1 cellular context compared by ENCODE assay signal in the genomic region with DNA sequence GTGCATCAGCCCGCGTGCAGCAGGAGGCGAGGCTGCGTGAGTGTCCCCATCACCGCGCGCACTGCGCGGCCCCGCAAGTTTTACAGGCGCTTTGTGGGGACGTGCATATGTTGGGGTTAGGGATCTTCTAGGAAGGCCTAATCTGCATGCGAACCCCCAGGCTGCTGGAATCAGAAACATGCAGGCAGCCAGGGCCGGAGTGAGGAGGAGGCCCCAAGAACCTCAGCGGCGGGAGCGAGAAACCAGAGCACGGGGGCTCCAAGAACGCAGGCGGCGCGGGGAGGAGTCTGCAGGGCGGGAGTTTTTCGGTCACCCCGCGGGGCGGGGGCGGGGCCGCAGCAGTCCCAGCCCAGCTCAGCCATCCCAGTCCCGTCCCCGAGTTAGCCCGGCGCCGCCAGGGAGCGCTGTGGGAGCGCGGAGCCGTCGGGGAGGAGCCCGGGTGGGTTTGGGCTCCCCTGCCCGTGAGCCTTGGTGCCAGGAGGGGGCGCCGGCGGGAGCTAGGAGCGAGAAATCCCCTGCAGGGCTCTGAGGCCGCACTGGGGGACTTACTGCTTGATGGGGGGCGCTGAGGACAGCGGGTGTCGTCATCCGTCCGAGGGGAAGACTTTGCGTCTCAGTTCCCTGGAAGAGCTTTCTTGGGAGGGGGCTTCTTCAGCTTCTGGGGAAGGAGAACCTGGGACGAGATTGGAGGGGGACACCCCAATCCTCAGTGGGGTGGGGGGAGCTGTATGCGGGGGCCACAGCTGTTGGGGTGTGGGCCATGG.
TF ChIP-seq lines count a peak whose summit lies in the region.

No MANE protein-coding gene starts in this region.

TF ChIP-seq in HepG2, 621 proteins besides CTCF, POLR2A, EP300 and RAD21 (continued from another document and continues in another):
- TF ChIP-seq, protein P1, sequence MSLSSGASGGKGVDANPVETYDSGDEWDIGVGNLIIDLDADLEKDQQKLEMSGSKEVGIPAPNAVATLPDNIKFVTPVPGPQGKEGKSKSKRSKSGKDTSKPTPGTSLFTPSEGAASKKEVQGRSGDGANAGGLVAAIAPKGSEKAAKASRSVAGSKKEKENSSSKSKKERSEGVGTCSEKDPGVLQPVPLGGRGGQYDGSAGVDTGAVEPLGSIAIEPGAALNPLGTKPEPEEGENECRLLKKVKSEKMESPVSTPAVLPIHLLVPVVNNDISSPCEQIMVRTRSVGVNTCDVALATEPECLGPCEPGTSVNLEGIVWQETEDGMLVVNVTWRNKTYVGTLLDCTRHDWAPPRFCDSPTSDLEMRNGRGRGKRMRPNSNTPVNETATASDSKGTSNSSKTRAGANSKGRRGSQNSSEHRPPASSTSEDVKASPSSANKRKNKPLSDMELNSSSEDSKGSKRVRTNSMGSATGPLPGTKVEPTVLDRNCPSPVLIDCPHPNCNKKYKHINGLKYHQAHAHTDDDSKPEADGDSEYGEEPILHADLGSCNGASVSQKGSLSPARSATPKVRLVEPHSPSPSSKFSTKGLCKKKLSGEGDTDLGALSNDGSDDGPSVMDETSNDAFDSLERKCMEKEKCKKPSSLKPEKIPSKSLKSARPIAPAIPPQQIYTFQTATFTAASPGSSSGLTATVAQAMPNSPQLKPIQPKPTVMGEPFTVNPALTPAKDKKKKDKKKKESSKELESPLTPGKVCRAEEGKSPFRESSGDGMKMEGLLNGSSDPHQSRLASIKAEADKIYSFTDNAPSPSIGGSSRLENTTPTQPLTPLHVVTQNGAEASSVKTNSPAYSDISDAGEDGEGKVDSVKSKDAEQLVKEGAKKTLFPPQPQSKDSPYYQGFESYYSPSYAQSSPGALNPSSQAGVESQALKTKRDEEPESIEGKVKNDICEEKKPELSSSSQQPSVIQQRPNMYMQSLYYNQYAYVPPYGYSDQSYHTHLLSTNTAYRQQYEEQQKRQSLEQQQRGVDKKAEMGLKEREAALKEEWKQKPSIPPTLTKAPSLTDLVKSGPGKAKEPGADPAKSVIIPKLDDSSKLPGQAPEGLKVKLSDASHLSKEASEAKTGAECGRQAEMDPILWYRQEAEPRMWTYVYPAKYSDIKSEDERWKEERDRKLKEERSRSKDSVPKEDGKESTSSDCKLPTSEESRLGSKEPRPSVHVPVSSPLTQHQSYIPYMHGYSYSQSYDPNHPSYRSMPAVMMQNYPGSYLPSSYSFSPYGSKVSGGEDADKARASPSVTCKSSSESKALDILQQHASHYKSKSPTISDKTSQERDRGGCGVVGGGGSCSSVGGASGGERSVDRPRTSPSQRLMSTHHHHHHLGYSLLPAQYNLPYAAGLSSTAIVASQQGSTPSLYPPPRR (CRISPR knock-in tag; IDR thresholded peaks at IDR 0.05; ENCODE audit: borderline replicate concordance) = no peak
- TF ChIP-seq HHEX (CRISPR knock-in tag; IDR thresholded peaks at IDR 0.05) = no peak
- TF ChIP-seq MTA3 (CRISPR knock-in tag; IDR thresholded peaks at IDR 0.05) = no peak
- TF ChIP-seq SNAI1 (CRISPR knock-in tag; IDR thresholded peaks at IDR 0.05; ENCODE audit: borderline replicate concordance) = no peak
- TF ChIP-seq POGZ (CRISPR knock-in tag; IDR thresholded peaks at IDR 0.05) = peak; percentile 69
- no peak for TF ChIP-seq ZNF816 (CRISPR knock-in tag; IDR thresholded peaks at IDR 0.05; ENCODE audit: borderline replicate concordance)
- peak; percentile 36; the same call in 1 of the 2 replicates for TF ChIP-seq HDAC2 (CRISPR knock-in tag; IDR thresholded peaks at IDR 0.05)
- TF ChIP-seq, protein P2, sequence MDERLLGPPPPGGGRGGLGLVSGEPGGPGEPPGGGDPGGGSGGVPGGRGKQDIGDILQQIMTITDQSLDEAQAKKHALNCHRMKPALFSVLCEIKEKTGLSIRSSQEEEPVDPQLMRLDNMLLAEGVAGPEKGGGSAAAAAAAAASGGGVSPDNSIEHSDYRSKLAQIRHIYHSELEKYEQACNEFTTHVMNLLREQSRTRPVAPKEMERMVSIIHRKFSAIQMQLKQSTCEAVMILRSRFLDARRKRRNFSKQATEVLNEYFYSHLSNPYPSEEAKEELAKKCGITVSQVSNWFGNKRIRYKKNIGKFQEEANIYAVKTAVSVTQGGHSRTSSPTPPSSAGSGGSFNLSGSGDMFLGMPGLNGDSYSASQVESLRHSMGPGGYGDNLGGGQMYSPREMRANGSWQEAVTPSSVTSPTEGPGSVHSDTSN (CRISPR knock-in tag; IDR thresholded peaks at IDR 0.05) = no peak
- TF ChIP-seq, protein P3, sequence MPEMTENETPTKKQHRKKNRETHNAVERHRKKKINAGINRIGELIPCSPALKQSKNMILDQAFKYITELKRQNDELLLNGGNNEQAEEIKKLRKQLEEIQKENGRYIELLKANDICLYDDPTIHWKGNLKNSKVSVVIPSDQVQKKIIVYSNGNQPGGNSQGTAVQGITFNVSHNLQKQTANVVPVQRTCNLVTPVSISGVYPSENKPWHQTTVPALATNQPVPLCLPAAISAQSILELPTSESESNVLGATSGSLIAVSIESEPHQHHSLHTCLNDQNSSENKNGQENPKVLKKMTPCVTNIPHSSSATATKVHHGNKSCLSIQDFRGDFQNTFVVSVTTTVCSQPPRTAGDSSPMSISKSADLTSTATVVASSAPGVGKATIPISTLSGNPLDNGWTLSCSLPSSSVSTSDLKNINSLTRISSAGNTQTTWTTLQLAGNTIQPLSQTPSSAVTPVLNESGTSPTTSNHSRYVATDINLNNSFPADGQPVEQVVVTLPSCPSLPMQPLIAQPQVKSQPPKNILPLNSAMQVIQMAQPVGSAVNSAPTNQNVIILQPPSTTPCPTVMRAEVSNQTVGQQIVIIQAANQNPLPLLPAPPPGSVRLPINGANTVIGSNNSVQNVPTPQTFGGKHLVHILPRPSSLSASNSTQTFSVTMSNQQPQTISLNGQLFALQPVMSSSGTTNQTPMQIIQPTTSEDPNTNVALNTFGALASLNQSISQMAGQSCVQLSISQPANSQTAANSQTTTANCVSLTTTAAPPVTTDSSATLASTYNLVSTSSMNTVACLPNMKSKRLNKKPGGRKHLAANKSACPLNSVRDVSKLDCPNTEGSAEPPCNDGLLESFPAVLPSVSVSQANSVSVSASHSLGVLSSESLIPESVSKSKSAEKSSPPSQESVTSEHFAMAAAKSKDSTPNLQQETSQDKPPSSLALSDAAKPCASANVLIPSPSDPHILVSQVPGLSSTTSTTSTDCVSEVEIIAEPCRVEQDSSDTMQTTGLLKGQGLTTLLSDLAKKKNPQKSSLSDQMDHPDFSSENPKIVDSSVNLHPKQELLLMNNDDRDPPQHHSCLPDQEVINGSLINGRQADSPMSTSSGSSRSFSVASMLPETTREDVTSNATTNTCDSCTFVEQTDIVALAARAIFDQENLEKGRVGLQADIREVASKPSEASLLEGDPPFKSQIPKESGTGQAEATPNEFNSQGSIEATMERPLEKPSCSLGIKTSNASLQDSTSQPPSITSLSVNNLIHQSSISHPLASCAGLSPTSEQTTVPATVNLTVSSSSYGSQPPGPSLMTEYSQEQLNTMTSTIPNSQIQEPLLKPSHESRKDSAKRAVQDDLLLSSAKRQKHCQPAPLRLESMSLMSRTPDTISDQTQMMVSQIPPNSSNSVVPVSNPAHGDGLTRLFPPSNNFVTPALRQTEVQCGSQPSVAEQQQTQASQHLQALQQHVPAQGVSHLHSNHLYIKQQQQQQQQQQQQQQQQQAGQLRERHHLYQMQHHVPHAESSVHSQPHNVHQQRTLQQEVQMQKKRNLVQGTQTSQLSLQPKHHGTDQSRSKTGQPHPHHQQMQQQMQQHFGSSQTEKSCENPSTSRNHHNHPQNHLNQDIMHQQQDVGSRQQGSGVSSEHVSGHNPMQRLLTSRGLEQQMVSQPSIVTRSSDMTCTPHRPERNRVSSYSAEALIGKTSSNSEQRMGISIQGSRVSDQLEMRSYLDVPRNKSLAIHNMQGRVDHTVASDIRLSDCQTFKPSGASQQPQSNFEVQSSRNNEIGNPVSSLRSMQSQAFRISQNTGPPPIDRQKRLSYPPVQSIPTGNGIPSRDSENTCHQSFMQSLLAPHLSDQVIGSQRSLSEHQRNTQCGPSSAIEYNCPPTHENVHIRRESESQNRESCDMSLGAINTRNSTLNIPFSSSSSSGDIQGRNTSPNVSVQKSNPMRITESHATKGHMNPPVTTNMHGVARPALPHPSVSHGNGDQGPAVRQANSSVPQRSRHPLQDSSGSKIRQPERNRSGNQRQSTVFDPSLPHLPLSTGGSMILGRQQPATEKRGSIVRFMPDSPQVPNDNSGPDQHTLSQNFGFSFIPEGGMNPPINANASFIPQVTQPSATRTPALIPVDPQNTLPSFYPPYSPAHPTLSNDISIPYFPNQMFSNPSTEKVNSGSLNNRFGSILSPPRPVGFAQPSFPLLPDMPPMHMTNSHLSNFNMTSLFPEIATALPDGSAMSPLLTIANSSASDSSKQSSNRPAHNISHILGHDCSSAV (CRISPR knock-in tag; IDR thresholded peaks at IDR 0.05; ENCODE audit: borderline replicate concordance) = no peak
- no peak; the same call in 1 of the 2 replicates for TF ChIP-seq ZNF670 (CRISPR knock-in tag; IDR thresholded peaks at IDR 0.05; ENCODE audit: borderline replicate concordance)
- TF ChIP-seq KLF13 (CRISPR knock-in tag; IDR thresholded peaks at IDR 0.05) = no peak; the same call in 1 of the 2 replicates
- TF ChIP-seq ZFP1 (CRISPR knock-in tag; IDR thresholded peaks at IDR 0.05) = no peak
- no peak for TF ChIP-seq GATA4 (IDR thresholded peaks at IDR 0.05; ENCODE audit: borderline replicate concordance, low read depth)
- no peak for TF ChIP-seq ZFAT (CRISPR knock-in tag; conservative IDR thresholded peaks at IDR 0.05)
- TF ChIP-seq, protein P4, sequence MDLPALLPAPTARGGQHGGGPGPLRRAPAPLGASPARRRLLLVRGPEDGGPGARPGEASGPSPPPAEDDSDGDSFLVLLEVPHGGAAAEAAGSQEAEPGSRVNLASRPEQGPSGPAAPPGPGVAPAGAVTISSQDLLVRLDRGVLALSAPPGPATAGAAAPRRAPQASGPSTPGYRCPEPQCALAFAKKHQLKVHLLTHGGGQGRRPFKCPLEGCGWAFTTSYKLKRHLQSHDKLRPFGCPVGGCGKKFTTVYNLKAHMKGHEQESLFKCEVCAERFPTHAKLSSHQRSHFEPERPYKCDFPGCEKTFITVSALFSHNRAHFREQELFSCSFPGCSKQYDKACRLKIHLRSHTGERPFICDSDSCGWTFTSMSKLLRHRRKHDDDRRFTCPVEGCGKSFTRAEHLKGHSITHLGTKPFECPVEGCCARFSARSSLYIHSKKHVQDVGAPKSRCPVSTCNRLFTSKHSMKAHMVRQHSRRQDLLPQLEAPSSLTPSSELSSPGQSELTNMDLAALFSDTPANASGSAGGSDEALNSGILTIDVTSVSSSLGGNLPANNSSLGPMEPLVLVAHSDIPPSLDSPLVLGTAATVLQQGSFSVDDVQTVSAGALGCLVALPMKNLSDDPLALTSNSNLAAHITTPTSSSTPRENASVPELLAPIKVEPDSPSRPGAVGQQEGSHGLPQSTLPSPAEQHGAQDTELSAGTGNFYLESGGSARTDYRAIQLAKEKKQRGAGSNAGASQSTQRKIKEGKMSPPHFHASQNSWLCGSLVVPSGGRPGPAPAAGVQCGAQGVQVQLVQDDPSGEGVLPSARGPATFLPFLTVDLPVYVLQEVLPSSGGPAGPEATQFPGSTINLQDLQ (CRISPR knock-in tag; IDR thresholded peaks at IDR 0.05) = no peak
- no peak for TF ChIP-seq MED8 (CRISPR knock-in tag; IDR thresholded peaks at IDR 0.05; ENCODE audit: insufficient replicate concordance)
- TF ChIP-seq ZNF263 (CRISPR knock-in tag; IDR thresholded peaks at IDR 0.05) = peak; percentile 78; the same call in 1 of the 2 replicates
- TF ChIP-seq BRD4 (CRISPR knock-in tag; IDR thresholded peaks at IDR 0.05) = no peak
- TF ChIP-seq, protein P5, sequence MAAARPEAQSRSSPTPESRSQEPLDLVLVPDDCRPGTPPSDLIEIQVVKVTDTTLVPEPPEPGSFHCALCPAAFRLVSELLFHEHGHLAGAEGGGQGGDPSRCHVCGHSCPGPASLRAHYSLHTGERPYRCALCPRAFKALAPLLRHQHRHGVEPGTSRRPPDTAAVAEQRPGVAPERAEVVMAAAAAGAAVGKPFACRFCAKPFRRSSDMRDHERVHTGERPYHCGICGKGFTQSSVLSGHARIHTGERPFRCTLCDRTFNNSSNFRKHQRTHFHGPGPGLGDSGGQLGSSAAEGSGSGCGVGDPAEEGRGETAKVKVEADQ (CRISPR knock-in tag; IDR thresholded peaks at IDR 0.05; ENCODE audit: borderline replicate concordance) = no peak
- TF ChIP-seq ELF4 (CRISPR knock-in tag; IDR thresholded peaks at IDR 0.05; ENCODE audit: borderline replicate concordance) = no peak
- no peak for TF ChIP-seq CBX5 (CRISPR knock-in tag; IDR thresholded peaks at IDR 0.05; ENCODE audit: borderline replicate concordance)
- peak; percentile 52; the same call in 1 of the 2 replicates for TF ChIP-seq NR2F2 (IDR thresholded peaks at IDR 0.05; ENCODE audit: borderline replicate concordance, low read depth)
- TF ChIP-seq, protein P6, sequence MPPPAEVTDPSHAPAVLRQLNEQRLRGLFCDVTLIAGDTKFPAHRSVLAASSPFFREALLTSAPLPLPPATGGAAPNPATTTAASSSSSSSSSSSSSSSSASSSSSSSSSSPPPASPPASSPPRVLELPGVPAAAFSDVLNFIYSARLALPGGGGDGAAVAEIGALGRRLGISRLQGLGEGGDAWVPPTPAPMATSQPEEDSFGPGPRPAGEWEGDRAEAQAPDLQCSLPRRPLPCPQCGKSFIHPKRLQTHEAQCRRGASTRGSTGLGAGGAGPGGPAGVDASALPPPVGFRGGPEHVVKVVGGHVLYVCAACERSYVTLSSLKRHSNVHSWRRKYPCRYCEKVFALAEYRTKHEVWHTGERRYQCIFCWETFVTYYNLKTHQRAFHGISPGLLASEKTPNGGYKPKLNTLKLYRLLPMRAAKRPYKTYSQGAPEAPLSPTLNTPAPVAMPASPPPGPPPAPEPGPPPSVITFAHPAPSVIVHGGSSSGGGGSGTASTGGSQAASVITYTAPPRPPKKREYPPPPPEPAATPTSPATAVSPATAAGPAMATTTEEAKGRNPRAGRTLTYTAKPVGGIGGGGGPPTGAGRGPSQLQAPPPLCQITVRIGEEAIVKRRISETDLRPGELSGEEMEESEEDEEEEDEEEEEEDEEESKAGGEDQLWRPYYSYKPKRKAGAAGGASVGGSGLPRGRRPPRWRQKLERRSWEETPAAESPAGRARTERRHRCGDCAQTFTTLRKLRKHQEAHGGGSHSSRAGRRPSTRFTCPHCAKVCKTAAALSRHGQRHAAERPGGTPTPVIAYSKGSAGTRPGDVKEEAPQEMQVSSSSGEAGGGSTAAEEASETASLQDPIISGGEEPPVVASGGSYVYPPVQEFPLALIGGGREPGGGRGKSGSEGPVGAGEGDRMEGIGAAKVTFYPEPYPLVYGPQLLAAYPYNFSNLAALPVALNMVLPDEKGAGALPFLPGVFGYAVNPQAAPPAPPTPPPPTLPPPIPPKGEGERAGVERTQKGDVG (CRISPR knock-in tag; IDR thresholded peaks at IDR 0.05; ENCODE audit: borderline replicate concordance) = 0 out of 2 replicates have a peak, but pooled peaks have one; percentile 63
- peak; percentile 35; the same call in 1 of the 2 replicates for TF ChIP-seq PITX1 (CRISPR knock-in tag; IDR thresholded peaks at IDR 0.05)
- no peak for TF ChIP-seq MBNL3 (CRISPR knock-in tag; conservative IDR thresholded peaks at IDR 0.05)
- TF ChIP-seq, protein P7, sequence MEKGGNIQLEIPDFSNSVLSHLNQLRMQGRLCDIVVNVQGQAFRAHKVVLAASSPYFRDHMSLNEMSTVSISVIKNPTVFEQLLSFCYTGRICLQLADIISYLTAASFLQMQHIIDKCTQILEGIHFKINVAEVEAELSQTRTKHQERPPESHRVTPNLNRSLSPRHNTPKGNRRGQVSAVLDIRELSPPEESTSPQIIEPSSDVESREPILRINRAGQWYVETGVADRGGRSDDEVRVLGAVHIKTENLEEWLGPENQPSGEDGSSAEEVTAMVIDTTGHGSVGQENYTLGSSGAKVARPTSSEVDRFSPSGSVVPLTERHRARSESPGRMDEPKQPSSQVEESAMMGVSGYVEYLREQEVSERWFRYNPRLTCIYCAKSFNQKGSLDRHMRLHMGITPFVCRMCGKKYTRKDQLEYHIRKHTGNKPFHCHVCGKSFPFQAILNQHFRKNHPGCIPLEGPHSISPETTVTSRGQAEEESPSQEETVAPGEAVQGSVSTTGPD (CRISPR knock-in tag; IDR thresholded peaks at IDR 0.05) = no peak
